In genomic region chr1:154765970-154766369, GRCh38 we compare ENCODE assay signal across 8 cellular contexts.
DNase-seq lines count a peak whose midpoint lies in the region; ATAC-seq and TF ChIP-seq lines count a peak whose summit lies in the region.

No MANE protein-coding gene starts in this region.

- H3K36me3 Mint-ChIP-seq in activated naive CD8-positive, alpha-beta T cell treated with anti-CD3 and anti-CD28 coated beads, Interleukin-2, amount 10 ng/mL, durations not matched to agents 7 days and 5 days = no peaks in the 10 kb centered on the region
- H3K36me3 Mint-ChIP-seq in activated naive CD8-positive, alpha-beta T cell treated with anti-CD3 and anti-CD28 coated beads for 36 hours = no peaks in the 10 kb centered on the region
- H3K36me3 Mint-ChIP-seq in chondrocyte (ENCODE audit: low read depth) = peaks cover 2% of the 10 kb centered on the region

- POLR2A ChIA-PET in activated naive CD8-positive, alpha-beta T cell treated with anti-CD3 and anti-CD28 coated beads, Interleukin-2, amount 10 ng/mL, durations not matched to agents 7 days and 5 days (lab: Charles Lee) = no interaction called here

- H3K4me3 Mint-ChIP-seq in activated naive CD8-positive, alpha-beta T cell treated with anti-CD3 and anti-CD28 coated beads, Interleukin-2, amount 10 ng/mL, durations not matched to agents 7 days and 5 days = no peak overlapping the region
- no peak overlapping the region for H3K4me3 Mint-ChIP-seq in activated naive CD8-positive, alpha-beta T cell treated with anti-CD3 and anti-CD28 coated beads for 36 hours
- no peak overlapping the region for H3K4me3 Mint-ChIP-seq in chondrocyte (ENCODE audit: unreplicated experiment)

- no peaks in the 10 kb centered on the region for H3K9me3 Mint-ChIP-seq in activated naive CD8-positive, alpha-beta T cell treated with anti-CD3 and anti-CD28 coated beads, Interleukin-2, amount 10 ng/mL, durations not matched to agents 7 days and 5 days
- no peaks in the 10 kb centered on the region for H3K9me3 Mint-ChIP-seq in activated naive CD8-positive, alpha-beta T cell treated with anti-CD3 and anti-CD28 coated beads for 36 hours
- no peaks in the 10 kb centered on the region for H3K9me3 Mint-ChIP-seq in chondrocyte (ENCODE audit: low read depth)

- H3K27me3 Mint-ChIP-seq in activated naive CD8-positive, alpha-beta T cell treated with anti-CD3 and anti-CD28 coated beads, Interleukin-2, amount 10 ng/mL, durations not matched to agents 7 days and 5 days = peaks cover 9% of the 10 kb centered on the region
- peaks cover 9% of the 10 kb centered on the region for H3K27me3 Mint-ChIP-seq in activated naive CD8-positive, alpha-beta T cell treated with anti-CD3 and anti-CD28 coated beads for 36 hours
- peaks cover 36% of the 10 kb centered on the region for H3K27me3 Mint-ChIP-seq in chondrocyte (ENCODE audit: low read depth)

- DNase-seq in activated naive CD8-positive, alpha-beta T cell treated with anti-CD3 and anti-CD28 coated beads, Interleukin-2, amount 10 ng/mL, durations not matched to agents 7 days and 5 days = no peak
- DNase-seq in activated naive CD8-positive, alpha-beta T cell treated with anti-CD3 and anti-CD28 coated beads for 36 hours = no peak
- DNase-seq in NCI-H524 treated with DMSO at 0.1 percent for 48 hours (lab: John Stamatoyannopoulos, UW) (peak; percentile 37), chondrocyte (ENCODE audit: low spot score) (no peak), retinal pigment epithelial cell (ENCODE audit: low read depth) (peak; percentile 12)
- no peak for DNase-seq in stimulated activated CD4-positive, alpha-beta T cell treated with anti-CD3 and anti-CD28 coated beads, Interleukin-1b, Interleukin-23, amount 100 ng/mL, for 48 hours

- ATAC-seq in activated naive CD8-positive, alpha-beta T cell treated with anti-CD3 and anti-CD28 coated beads, Interleukin-2, amount 10 ng/mL, durations not matched to agents 7 days and 5 days (ENCODE audit: low read depth) = peak; percentile 56
- ATAC-seq in GM18868 (IDR thresholded peaks at IDR 0.05; ENCODE audit: unreplicated experiment) = no peak
- ATAC-seq in HG03460 (IDR thresholded peaks at IDR 0.05; ENCODE audit: unreplicated experiment) = no peak

- H3K4me1 Mint-ChIP-seq in activated naive CD8-positive, alpha-beta T cell treated with anti-CD3 and anti-CD28 coated beads, Interleukin-2, amount 10 ng/mL, durations not matched to agents 7 days and 5 days = peaks cover 5% of the 10 kb centered on the region
- H3K4me1 Mint-ChIP-seq in activated naive CD8-positive, alpha-beta T cell treated with anti-CD3 and anti-CD28 coated beads for 36 hours = peaks cover 11% of the 10 kb centered on the region
- peaks cover 18% of the 10 kb centered on the region for H3K4me1 Mint-ChIP-seq in chondrocyte (ENCODE audit: low read depth)

- no peak overlapping the region for H3K4me3 ChIP-seq in retinal pigment epithelial cell (ENCODE audit: low read length)

- TF ChIP-seq CTCF in chondrocyte (IDR thresholded peaks at IDR 0.05) (peak; percentile 74), retinal pigment epithelial cell (conservative IDR thresholded peaks at IDR 0.05; ENCODE audit: low read depth, low read length) (peak; percentile 70)

- H3K27ac Mint-ChIP-seq in activated naive CD8-positive, alpha-beta T cell treated with anti-CD3 and anti-CD28 coated beads, Interleukin-2, amount 10 ng/mL, durations not matched to agents 7 days and 5 days = no peak overlapping the region
- no peak overlapping the region for H3K27ac Mint-ChIP-seq in activated naive CD8-positive, alpha-beta T cell treated with anti-CD3 and anti-CD28 coated beads for 36 hours
- H3K27ac Mint-ChIP-seq in chondrocyte (ENCODE audit: unreplicated experiment) = no peak overlapping the region

Comparison
In these comparisons a context has a peak if more than half of its experiments do, and no peak if none do; other contexts are left out.
1. DNase-seq: peak in NCI-H524 treated with DMSO at 0.1 percent for 48 hours (single experiment) and retinal pigment epithelial cell (single experiment); none in activated naive CD8-positive, alpha-beta T cell treated with anti-CD3 and anti-CD28 coated beads, Interleukin-2, amount 10 ng/mL, durations not matched to agents 7 days and 5 days (single experiment), activated naive CD8-positive, alpha-beta T cell treated with anti-CD3 and anti-CD28 coated beads for 36 hours (single experiment), chondrocyte (single experiment) and stimulated activated CD4-positive, alpha-beta T cell treated with anti-CD3 and anti-CD28 coated beads, Interleukin-1b, Interleukin-23, amount 100 ng/mL, for 48 hours (single experiment).